In the genomic region with DNA sequence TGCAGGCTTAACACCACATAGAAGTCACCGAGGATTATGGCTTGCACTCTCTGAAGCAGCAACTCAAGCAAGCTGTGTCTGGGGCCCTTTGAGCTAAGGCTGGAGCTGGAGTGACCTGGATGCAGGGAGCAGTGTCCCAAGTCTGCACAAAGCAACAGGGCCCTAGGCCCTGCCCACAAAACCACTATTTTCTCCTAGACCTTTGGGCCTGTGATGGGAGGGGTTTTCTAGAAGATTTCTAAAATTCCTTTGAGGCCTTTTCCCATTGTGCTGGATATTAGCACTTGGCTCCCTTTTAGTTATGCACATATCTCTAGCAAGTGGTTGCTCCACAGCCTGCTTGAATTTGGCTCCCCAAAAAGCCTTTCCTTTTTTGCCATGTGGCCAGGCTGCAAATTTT, we compare ENCODE assay signal across 17 cellular contexts. TPM values are rescaled to one million over a fixed set of nuclear protein-coding genes. Genes with fewer than 3 reads are reported as not detected.
DNase-seq lines count a peak whose midpoint lies in the region; ATAC-seq, FAIRE-seq and TF ChIP-seq lines count a peak whose summit lies in the region.
"Had no signal": no experiment of that assay in that cellular context is flagged by ENCODE, and none has a peak within 500 bp of the region (broad histone marks: within the 10 kb centered on the region; RNA-seq: fewer than 3 reads in every experiment).

No MANE protein-coding gene starts in this region.

- H3K27me3 Mint-ChIP-seq in activated CD4-positive, alpha-beta T cell treated with anti-CD3 and anti-CD28 coated beads, Interleukin-2, amount 10 ng/mL, durations not matched to agents 24 days and 14 days = no peaks in the 10 kb centered on the region

- peak overlapping the region; percentile 53 for H3K4me2 ChIP-seq in OCI-LY3 (ENCODE audit: low read length)
- H3K4me2 ChIP-seq: A549 had no signal

- no peak overlapping the region for H3K27ac Mint-ChIP-seq in activated CD4-positive, alpha-beta T cell treated with anti-CD3 and anti-CD28 coated beads, Interleukin-2, amount 10 ng/mL, durations not matched to agents 24 days and 14 days
- H3K27ac Mint-ChIP-seq: H9 had no signal

- FAIRE-seq in H54 (lab: Jason Lieb, UNC) = no peak
- FAIRE-seq: A549, GM18507, HepG2 had no signal

- no peaks in the 10 kb centered on the region for H3K36me3 Mint-ChIP-seq in activated CD4-positive, alpha-beta T cell treated with anti-CD3 and anti-CD28 coated beads, Interleukin-2, amount 10 ng/mL, durations not matched to agents 24 days and 14 days (ENCODE audit: low read depth)

- H3K27me3 ChIP-seq in HUES64 (ENCODE audit: insufficient read depth, low read length) (no peaks in the 10 kb centered on the region), OCI-LY3 (ENCODE audit: low read depth, low read length) (no peaks in the 10 kb centered on the region), thyroid gland (no peaks in the 10 kb centered on the region)
- H3K27me3 ChIP-seq: BE2C had no signal

- no peak overlapping the region for H2AFZ ChIP-seq in OCI-LY3 (ENCODE audit: low read depth, low read length)

- peak overlapping the region; percentile 22; the same call in 1 of the 2 replicates for H3K27ac ChIP-seq in HUES64 (ENCODE audit: low read depth, low read length)
- H3K27ac ChIP-seq in OCI-LY3 (ENCODE audit: low read length) = peak overlapping the region; percentile 46; the same call in 1 of the 2 replicates
- H3K27ac ChIP-seq in thyroid gland = peak overlapping the region in 2 of 3 donors; percentile 12 to 31
- H3K27ac ChIP-seq: A549 had no signal

- TF ChIP-seq CTCF in OCI-LY3 (IDR thresholded peaks at IDR 0.05; ENCODE audit: low read depth, low read length) (no peak), fibroblast of the aortic adventitia (IDR thresholded peaks at IDR 0.05; ENCODE audit: insufficient read depth, low read length) (no peak), thyroid gland (IDR thresholded peaks at IDR 0.05) (no peak)

- H3K4me1 Mint-ChIP-seq in activated CD4-positive, alpha-beta T cell treated with anti-CD3 and anti-CD28 coated beads, Interleukin-2, amount 10 ng/mL, durations not matched to agents 24 days and 14 days = no peaks in the 10 kb centered on the region

- no peak for ATAC-seq in HG02610 (IDR thresholded peaks at IDR 0.05; ENCODE audit: unreplicated experiment)
- ATAC-seq: A549, HepG2 had no signal

- H3K79me2 ChIP-seq in OCI-LY3 (ENCODE audit: low read length) = no peaks in the 10 kb centered on the region

- H3K36me3 ChIP-seq in HUES64 (ENCODE audit: insufficient read depth, low read length) (no peaks in the 10 kb centered on the region; the same call in 1 of the 2 replicates), OCI-LY3 (replicated peaks; ENCODE audit: low read depth, low read length) (peaks cover 4% of the 10 kb centered on the region), thyroid gland (no peaks in the 10 kb centered on the region)
- H3K36me3 ChIP-seq: BE2C had no signal

- H3K9ac ChIP-seq in HUES64 (ENCODE audit: low read depth, low read length) (no peak overlapping the region), OCI-LY3 (ENCODE audit: low read length) (no peak overlapping the region; the same call in 1 of the 2 replicates)

- H4K20me1 ChIP-seq in OCI-LY3 (ENCODE audit: insufficient read depth, low read length) = no peaks in the 10 kb centered on the region

- H3K4me1 ChIP-seq in HUES64 (ENCODE audit: insufficient read depth, low read length) (no peaks in the 10 kb centered on the region), OCI-LY3 (ENCODE audit: low read length) (peaks cover 47% of the 10 kb centered on the region), thyroid gland (peaks cover 0 to 16% of the 10 kb centered on the region in 2 donors)
- H3K4me1 ChIP-seq: BE2C had no signal

- no peak for TF ChIP-seq POLR2A in thyroid gland (IDR thresholded peaks at IDR 0.05)
- no peak for TF ChIP-seq POLR2A in H54 (IDR thresholded peaks at IDR 0.05; ENCODE audit: low read depth, low read length)

- H3K9me3 Mint-ChIP-seq in activated CD4-positive, alpha-beta T cell treated with anti-CD3 and anti-CD28 coated beads, Interleukin-2, amount 10 ng/mL, durations not matched to agents 24 days and 14 days = peaks cover 4% of the 10 kb centered on the region

- H3K4me3 Mint-ChIP-seq in activated CD4-positive, alpha-beta T cell treated with anti-CD3 and anti-CD28 coated beads, Interleukin-2, amount 10 ng/mL, durations not matched to agents 24 days and 14 days = no peak overlapping the region
- H3K4me3 Mint-ChIP-seq: H9 had no signal

- intact Hi-C loops in thyroid gland (cut with DNase I) = no loop called here
- intact Hi-C loops in activated CD4-positive, alpha-beta T cell treated with anti-CD3 and anti-CD28 coated beads, Interleukin-2, amount 10 ng/mL, durations not matched to agents 24 days and 14 days (cut with micrococcal nuclease) = no loop called here

- 90% methylated on average over 1 of the region's 1 CpG for WGBS in HUES64
- 86 to 100% methylated on average over 1 of the region's 1 CpG for WGBS in thyroid gland, 2 donors

- H3K9me3 ChIP-seq in HUES64 (ENCODE audit: insufficient read depth, low read depth, low read length) = 0 out of 2 replicates have a peak, but pooled peaks cover 5% of the 10 kb centered on the region
- 0 out of 2 replicates have a peak, but pooled peaks cover 4% of the 10 kb centered on the region for H3K9me3 ChIP-seq in OCI-LY3 (ENCODE audit: insufficient read depth, low read length)
- no peaks in the 10 kb centered on the region for H3K9me3 ChIP-seq in thyroid gland
- H3K9me3 ChIP-seq: A549, BE2C had no signal

- H3K4me3 ChIP-seq in HUES64 (ENCODE audit: low read length) (no peak overlapping the region), OCI-LY3 (ENCODE audit: low read length) (no peak overlapping the region), fibroblast of the aortic adventitia (ENCODE audit: low read depth, low read length) (no peak overlapping the region), thyroid gland (replicated peaks in 1 of 3) (no peak overlapping the region)
- H3K4me3 ChIP-seq: A549 had no signal

- peak; percentile 6 for DNase-seq in fibroblast of the aortic adventitia (ENCODE audit: low read depth)
- DNase-seq in thyroid gland = no peak
- no peak for DNase-seq in activated CD4-positive, alpha-beta T cell treated with anti-CD3 and anti-CD28 coated beads, Interleukin-2, amount 10 ng/mL, durations not matched to agents 24 days and 14 days
- no peak for DNase-seq in H54 (ENCODE audit: insufficient read length, low spot score)
- DNase-seq: BE2C, Calu3, DMS 273 treated with DMSO at 0.1 percent for 48 hours, H9 had no signal

RNA-seq across cellular contexts. Expression of a gene that starts 44.5 kb away (rescaled TPM):
- polyA plus RNA-seq in HUES64 (2013, experiment 1 of 2) = 0.35 TPM
- polyA plus RNA-seq in HUES64 (2013, experiment 2 of 2) = 0.76 TPM
- total RNA-seq in fibroblast of the aortic adventitia (ENCODE audit: low replicate concordance) (not detected in 2 replicates), thyroid gland (100 to 1,000 TPM; 296 to 403 (median 324) TPM)
- not detected in 2 replicates for total RNA-seq in activated CD4-positive, alpha-beta T cell treated with anti-CD3 and anti-CD28 coated beads, Interleukin-2, amount 10 ng/mL, durations not matched to agents 24 days and 14 days
- total RNA-seq: Calu3, Daoy, H9, HepG2, HT1080 had no signal
- polyA plus RNA-seq: AG04450, HepG2 had no signal

RNA-seq across cellular contexts. Expression of a gene that starts 49.8 kb away (rescaled TPM):
- 0.40 TPM for polyA plus RNA-seq in HUES64 (2013, experiment 1 of 2)
- polyA plus RNA-seq in HUES64 (2013, experiment 2 of 2) = 0.32 TPM
- 1.4 and 12.7 TPM in 2 replicates for total RNA-seq in fibroblast of the aortic adventitia (ENCODE audit: low replicate concordance)
- 1 to 10 TPM in 3 of 4 donors, under 1 TPM in 1; 0.93 to 4.3 (median 1.7) TPM for total RNA-seq in thyroid gland
- total RNA-seq in activated CD4-positive, alpha-beta T cell treated with anti-CD3 and anti-CD28 coated beads, Interleukin-2, amount 10 ng/mL, durations not matched to agents 24 days and 14 days = not detected in 2 replicates
- total RNA-seq: Calu3, HepG2 had no signal
- polyA plus RNA-seq: HepG2 had no signal

Comparison
In these comparisons a context has a peak if more than half of its experiments do, and no peak if none do; other contexts are left out.
1. RNA of a gene that starts 44.5 kb away (total RNA-seq): 296 to 403 TPM in thyroid gland; not detected in fibroblast of the aortic adventitia and not detected in activated CD4-positive, alpha-beta T cell treated with anti-CD3 and anti-CD28 coated beads, Interleukin-2, amount 10 ng/mL, durations not matched to agents 24 days and 14 days; every median in the first group is over 100 times any median in the second.
2. Peak in every context shown above with its lines, with median percentiles within 50 percentile points of each other: H3K27ac ChIP-seq.